In genomic region chr2:200888719-200889625, GRCh38 we compare ENCODE assay signal across 1 cellular context.
TF ChIP-seq lines count a peak whose summit lies in the region.

Gene NIF3L1, plus strand, starts transcription at chr2:200889371. Its CDS starts 2,573 bp downstream, at chr2:200891944.
Gene PPIL3, minus strand, starts transcription at chr2:200889077. Its CDS starts 1,462 bp downstream, at chr2:200887615.

TF ChIP-seq in K562, 482 proteins besides CTCF, POLR2A, EP300 and RAD21 (continued from another document and continues in another):
- TF ChIP-seq AFF1 (IDR thresholded peaks at IDR 0.05; ENCODE audit: low read depth in 1 of 2, partially characterized antibody in 2 of 2): no peak
- peak; percentile 34 for TF ChIP-seq JUND (IDR thresholded peaks at IDR 0.05; ENCODE audit: borderline replicate concordance, low read depth, low read length)
- TF ChIP-seq JUND (tag; IDR thresholded peaks at IDR 0.05; ENCODE audit: borderline replicate concordance, low read depth, low read length): no peak; the same call in 1 of the 3 replicates
- TF ChIP-seq ZBED1 (IDR thresholded peaks at IDR 0.05): 0 out of 2 replicates have a peak, but pooled peaks have one; percentile 56
- no peak for TF ChIP-seq WHSC1 (IDR thresholded peaks at IDR 0.05; ENCODE audit: low read length)
- no peak for TF ChIP-seq SLC30A9 (CRISPR knock-in tag; IDR thresholded peaks at IDR 0.05)
- TF ChIP-seq NCOR1 (IDR thresholded peaks at IDR 0.05): peak; percentile 38
- TF ChIP-seq TCFL5 (CRISPR knock-in tag; conservative IDR thresholded peaks at IDR 0.05): no peak
- peak; percentile 97 for TF ChIP-seq CREM (IDR thresholded peaks at IDR 0.05; ENCODE audit: low read depth)
- peak; percentile 65; the same call in 1 of the 2 replicates for TF ChIP-seq ARID1B (IDR thresholded peaks at IDR 0.05)
- no peak for TF ChIP-seq ZNF780A (CRISPR knock-in tag; IDR thresholded peaks at IDR 0.05)
- peak; percentile 46 for TF ChIP-seq NEUROD1 (IDR thresholded peaks at IDR 0.05; ENCODE audit: borderline replicate concordance, low read depth, low read length, partially characterized antibody)
- TF ChIP-seq, protein P1, sequence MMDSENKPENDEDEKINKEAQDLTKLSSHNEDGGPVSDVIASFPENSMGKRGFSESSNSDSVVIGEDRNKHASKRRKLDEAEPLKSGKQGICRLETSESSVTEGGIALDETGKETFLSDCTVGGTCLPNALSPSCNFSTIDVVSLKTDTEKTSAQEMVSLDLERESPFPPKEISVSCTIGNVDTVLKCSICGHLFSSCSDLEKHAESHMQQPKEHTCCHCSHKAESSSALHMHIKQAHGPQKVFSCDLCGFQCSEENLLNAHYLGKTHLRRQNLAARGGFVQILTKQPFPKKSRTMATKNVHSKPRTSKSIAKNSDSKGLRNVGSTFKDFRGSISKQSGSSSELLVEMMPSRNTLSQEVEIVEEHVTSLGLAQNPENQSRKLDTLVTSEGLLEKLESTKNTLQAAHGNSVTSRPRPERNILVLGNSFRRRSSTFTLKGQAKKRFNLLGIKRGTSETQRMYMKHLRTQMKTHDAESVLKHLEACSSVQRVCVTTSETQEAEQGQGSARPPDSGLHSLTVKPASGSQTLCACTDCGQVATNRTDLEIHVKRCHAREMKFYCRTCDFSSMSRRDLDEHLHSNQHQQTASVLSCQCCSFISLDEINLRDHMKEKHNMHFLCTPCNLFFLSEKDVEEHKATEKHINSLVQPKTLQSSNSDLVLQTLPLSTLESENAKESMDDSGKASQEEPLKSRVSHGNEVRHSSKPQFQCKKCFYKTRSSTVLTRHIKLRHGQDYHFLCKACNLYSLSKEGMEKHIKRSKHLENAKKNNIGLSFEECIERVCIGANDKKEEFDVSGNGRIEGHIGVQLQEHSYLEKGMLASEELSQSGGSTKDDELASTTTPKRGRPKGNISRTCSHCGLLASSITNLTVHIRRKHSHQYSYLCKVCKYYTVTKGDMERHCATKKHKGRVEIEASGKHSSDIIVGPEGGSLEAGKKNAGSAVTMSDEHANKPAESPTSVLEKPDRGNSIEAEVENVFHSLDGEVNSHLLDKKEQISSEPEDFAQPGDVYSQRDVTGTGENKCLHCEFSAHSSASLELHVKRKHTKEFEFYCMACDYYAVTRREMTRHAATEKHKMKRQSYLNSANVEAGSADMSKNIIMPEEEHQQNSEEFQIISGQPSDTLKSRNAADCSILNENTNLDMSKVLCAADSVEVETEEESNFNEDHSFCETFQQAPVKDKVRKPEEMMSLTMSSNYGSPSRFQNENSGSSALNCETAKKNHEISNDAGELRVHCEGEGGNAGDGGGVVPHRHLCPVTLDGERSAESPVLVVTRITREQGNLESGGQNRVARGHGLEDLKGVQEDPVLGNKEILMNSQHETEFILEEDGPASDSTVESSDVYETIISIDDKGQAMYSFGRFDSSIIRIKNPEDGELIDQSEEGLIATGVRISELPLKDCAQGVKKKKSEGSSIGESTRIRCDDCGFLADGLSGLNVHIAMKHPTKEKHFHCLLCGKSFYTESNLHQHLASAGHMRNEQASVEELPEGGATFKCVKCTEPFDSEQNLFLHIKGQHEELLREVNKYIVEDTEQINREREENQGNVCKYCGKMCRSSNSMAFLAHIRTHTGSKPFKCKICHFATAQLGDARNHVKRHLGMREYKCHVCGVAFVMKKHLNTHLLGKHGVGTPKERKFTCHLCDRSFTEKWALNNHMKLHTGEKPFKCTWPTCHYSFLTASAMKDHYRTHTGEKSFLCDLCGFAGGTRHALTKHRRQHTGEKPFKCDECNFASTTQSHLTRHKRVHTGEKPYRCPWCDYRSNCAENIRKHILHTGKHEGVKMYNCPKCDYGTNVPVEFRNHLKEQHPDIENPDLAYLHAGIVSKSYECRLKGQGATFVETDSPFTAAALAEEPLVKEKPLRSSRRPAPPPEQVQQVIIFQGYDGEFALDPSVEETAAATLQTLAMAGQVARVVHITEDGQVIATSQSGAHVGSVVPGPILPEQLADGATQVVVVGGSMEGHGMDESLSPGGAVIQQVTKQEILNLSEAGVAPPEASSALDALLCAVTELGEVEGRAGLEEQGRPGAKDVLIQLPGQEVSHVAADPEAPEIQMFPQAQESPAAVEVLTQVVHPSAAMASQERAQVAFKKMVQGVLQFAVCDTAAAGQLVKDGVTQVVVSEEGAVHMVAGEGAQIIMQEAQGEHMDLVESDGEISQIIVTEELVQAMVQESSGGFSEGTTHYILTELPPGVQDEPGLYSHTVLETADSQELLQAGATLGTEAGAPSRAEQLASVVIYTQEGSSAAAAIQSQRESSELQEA (IDR thresholded peaks at IDR 0.05; ENCODE audit: low read depth): peak; percentile 88
- TF ChIP-seq RBBP5 (IDR thresholded peaks at IDR 0.05; ENCODE audit: borderline replicate concordance, insufficient read depth, low read length, poor library complexity, severe bottlenecking): peak; percentile 54
- TF ChIP-seq ATF7 (IDR thresholded peaks at IDR 0.05): peak; percentile 80
- TF ChIP-seq ZNF79 (CRISPR knock-in tag; IDR thresholded peaks at IDR 0.05; ENCODE audit: low read depth): no peak
- peak; percentile 67; the same call in 1 of the 2 replicates for TF ChIP-seq SP1 (CRISPR knock-in tag; IDR thresholded peaks at IDR 0.05)
- peak; percentile 82; the same call in 1 of the 2 replicates for TF ChIP-seq ELF1 (tag; IDR thresholded peaks at IDR 0.05)
- TF ChIP-seq MTA2 (IDR thresholded peaks at IDR 0.05; ENCODE audit: low read depth): no peak
- TF ChIP-seq CSDE1 (IDR thresholded peaks at IDR 0.05): no peak
- TF ChIP-seq, protein P2, sequence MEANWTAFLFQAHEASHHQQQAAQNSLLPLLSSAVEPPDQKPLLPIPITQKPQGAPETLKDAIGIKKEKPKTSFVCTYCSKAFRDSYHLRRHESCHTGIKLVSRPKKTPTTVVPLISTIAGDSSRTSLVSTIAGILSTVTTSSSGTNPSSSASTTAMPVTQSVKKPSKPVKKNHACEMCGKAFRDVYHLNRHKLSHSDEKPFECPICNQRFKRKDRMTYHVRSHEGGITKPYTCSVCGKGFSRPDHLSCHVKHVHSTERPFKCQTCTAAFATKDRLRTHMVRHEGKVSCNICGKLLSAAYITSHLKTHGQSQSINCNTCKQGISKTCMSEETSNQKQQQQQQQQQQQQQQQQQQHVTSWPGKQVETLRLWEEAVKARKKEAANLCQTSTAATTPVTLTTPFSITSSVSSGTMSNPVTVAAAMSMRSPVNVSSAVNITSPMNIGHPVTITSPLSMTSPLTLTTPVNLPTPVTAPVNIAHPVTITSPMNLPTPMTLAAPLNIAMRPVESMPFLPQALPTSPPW (CRISPR knock-in tag; IDR thresholded peaks at IDR 0.05): peak; percentile 43; the same call in 1 of the 2 replicates
- no peak for TF ChIP-seq NELFE (IDR thresholded peaks at IDR 0.05; ENCODE audit: insufficient read depth, insufficient read length)
- TF ChIP-seq TAF7 (tag; IDR thresholded peaks at IDR 0.05): peak; percentile 75
- peak in 1 of 2 experiments; percentile 51 for TF ChIP-seq E2F6 (IDR thresholded peaks at IDR 0.05; ENCODE audit: borderline replicate concordance in 1 of 2, extremely low read depth in 1 of 2, insufficient read depth in 1 of 2, insufficient read length in 1 of 2, low read depth in 1 of 2, low read length in 1 of 2, poor library complexity in 1 of 2, severe bottlenecking in 1 of 2)
- TF ChIP-seq ZNF830 (CRISPR knock-in tag; IDR thresholded peaks at IDR 0.05): 0 out of 2 replicates have a peak, but pooled peaks have one; percentile 51
- TF ChIP-seq ZNF197 (CRISPR knock-in tag; IDR thresholded peaks at IDR 0.05; ENCODE audit: low read depth): peak; percentile 61; the same call in 1 of the 2 replicates
- peak; percentile 93 for TF ChIP-seq ADNP (tag; IDR thresholded peaks at IDR 0.05)
- 0 out of 2 replicates have a peak, but pooled peaks have one; percentile 19 for TF ChIP-seq TCF3 (CRISPR knock-in tag; IDR thresholded peaks at IDR 0.05)
- peak; percentile 77; the same call in 1 of the 2 replicates for TF ChIP-seq TOE1 (IDR thresholded peaks at IDR 0.05; ENCODE audit: borderline replicate concordance)
- TF ChIP-seq TOE1 (CRISPR knock-in tag; IDR thresholded peaks at IDR 0.05; ENCODE audit: borderline replicate concordance, low read depth): no peak
- no peak for TF ChIP-seq MAFG (tag; conservative IDR thresholded peaks at IDR 0.05)
- peak; percentile 84 for TF ChIP-seq POLR2G (IDR thresholded peaks at IDR 0.05; ENCODE audit: low read depth, low read length)
- peak; percentile 50; the same call in 1 of the 2 replicates for TF ChIP-seq MXI1 (IDR thresholded peaks at IDR 0.05; ENCODE audit: low read depth, low read length)
- TF ChIP-seq, protein P3, sequence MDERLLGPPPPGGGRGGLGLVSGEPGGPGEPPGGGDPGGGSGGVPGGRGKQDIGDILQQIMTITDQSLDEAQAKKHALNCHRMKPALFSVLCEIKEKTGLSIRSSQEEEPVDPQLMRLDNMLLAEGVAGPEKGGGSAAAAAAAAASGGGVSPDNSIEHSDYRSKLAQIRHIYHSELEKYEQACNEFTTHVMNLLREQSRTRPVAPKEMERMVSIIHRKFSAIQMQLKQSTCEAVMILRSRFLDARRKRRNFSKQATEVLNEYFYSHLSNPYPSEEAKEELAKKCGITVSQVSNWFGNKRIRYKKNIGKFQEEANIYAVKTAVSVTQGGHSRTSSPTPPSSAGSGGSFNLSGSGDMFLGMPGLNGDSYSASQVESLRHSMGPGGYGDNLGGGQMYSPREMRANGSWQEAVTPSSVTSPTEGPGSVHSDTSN (CRISPR knock-in tag; IDR thresholded peaks at IDR 0.05; ENCODE audit: low read depth): no peak
- TF ChIP-seq, protein P3 (tag; conservative IDR thresholded peaks at IDR 0.05; ENCODE audit: low read depth): 0 out of 2 replicates have a peak, but pooled peaks have one; percentile 38
- TF ChIP-seq CBX3 (IDR thresholded peaks at IDR 0.05; ENCODE audit: borderline replicate concordance in 1 of 2, low read length in 2 of 2): peak in 1 of 2 experiments; percentile 86; a peak in 2 of 3 replicates
- TF ChIP-seq NFRKB (IDR thresholded peaks at IDR 0.05; ENCODE audit: low read depth): peak; percentile 43; the same call in 1 of the 2 replicates
- peak in 1 of 2 experiments; percentile 43; a peak in 1 of 4 replicates for TF ChIP-seq ARNT (IDR thresholded peaks at IDR 0.05)
- TF ChIP-seq LEF1 (IDR thresholded peaks at IDR 0.05): peak; percentile 79
- peak; percentile 77 for TF ChIP-seq NR2C1 (IDR thresholded peaks at IDR 0.05)
- peak; percentile 78 for TF ChIP-seq NR2C1 (tag; IDR thresholded peaks at IDR 0.05)
- peak; percentile 82 for TF ChIP-seq TAF9B (IDR thresholded peaks at IDR 0.05; ENCODE audit: partially characterized antibody)
- peak; percentile 70 for TF ChIP-seq DPF2 (IDR thresholded peaks at IDR 0.05)
- no peak; the same call in 1 of the 2 replicates for TF ChIP-seq TARDBP (IDR thresholded peaks at IDR 0.05)
- TF ChIP-seq, protein P4, sequence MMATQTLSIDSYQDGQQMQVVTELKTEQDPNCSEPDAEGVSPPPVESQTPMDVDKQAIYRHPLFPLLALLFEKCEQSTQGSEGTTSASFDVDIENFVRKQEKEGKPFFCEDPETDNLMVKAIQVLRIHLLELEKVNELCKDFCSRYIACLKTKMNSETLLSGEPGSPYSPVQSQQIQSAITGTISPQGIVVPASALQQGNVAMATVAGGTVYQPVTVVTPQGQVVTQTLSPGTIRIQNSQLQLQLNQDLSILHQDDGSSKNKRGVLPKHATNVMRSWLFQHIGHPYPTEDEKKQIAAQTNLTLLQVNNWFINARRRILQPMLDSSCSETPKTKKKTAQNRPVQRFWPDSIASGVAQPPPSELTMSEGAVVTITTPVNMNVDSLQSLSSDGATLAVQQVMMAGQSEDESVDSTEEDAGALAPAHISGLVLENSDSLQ (IDR thresholded peaks at IDR 0.05): peak; percentile 63
- TF ChIP-seq GABPB1 (CRISPR knock-in tag; IDR thresholded peaks at IDR 0.05): peak; percentile 100
- peak; percentile 93 for TF ChIP-seq ZEB2 (IDR thresholded peaks at IDR 0.05)
- peak; percentile 58 for TF ChIP-seq FOXM1 (IDR thresholded peaks at IDR 0.05; ENCODE audit: low read depth)
- TF ChIP-seq FOXM1 (CRISPR knock-in tag; IDR thresholded peaks at IDR 0.05; ENCODE audit: low read depth): no peak
- TF ChIP-seq BCOR (IDR thresholded peaks at IDR 0.05): 0 out of 2 replicates have a peak, but pooled peaks have one; percentile 6
- TF ChIP-seq ATF1 (CRISPR knock-in tag; IDR thresholded peaks at IDR 0.05): no peak
- peak; percentile 96 for TF ChIP-seq ATF1 (tag; IDR thresholded peaks at IDR 0.05)
- TF ChIP-seq ESRRB (CRISPR knock-in tag; IDR thresholded peaks at IDR 0.05; ENCODE audit: borderline replicate concordance): no peak
- TF ChIP-seq E2F3 (CRISPR knock-in tag; IDR thresholded peaks at IDR 0.05): no peak
